ENCODE assay signal across 17 cellular contexts in the genomic region with DNA sequence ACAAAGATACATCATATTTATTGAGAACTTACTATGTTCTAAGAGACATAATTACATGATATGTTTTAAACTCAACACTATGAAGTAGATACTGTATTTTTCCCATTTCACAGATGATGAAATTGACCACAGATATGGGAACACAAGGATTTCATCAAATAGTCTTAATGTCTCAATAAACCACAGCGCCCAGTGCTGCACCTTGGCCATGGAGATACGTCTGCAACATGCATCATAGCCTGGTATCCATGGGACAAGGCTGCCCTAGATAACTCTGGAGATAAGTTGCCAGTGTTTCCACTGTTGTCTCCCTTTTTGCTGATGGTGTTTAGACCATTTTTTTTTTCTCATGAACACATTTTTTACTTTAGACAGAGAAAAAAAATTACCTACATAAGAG.
DNase-seq lines count a peak whose midpoint lies in the region; ATAC-seq, FAIRE-seq and TF ChIP-seq lines count a peak whose summit lies in the region.
"Had no signal": no experiment of that assay in that cellular context is flagged by ENCODE, and none has a peak within 500 bp of the region (broad histone marks: within the 10 kb centered on the region; RNA-seq: fewer than 3 reads in every experiment).

No MANE protein-coding gene starts in this region.

- H3K9me1 ChIP-seq in keratinocyte (ENCODE audit: control insufficient read depth, extremely low read depth, insufficient read depth, low read length): no peaks in the 10 kb centered on the region

- no peak for ATAC-seq in HG03571 (IDR thresholded peaks at IDR 0.05; ENCODE audit: unreplicated experiment)
- no peak for ATAC-seq in HG02938 (IDR thresholded peaks at IDR 0.05; ENCODE audit: unreplicated experiment)

- no peaks in the 10 kb centered on the region for H4K20me1 ChIP-seq in keratinocyte (ENCODE audit: control insufficient read depth, extremely low read depth, insufficient read depth, low read length)

- no peaks in the 10 kb centered on the region for H3K36me3 ChIP-seq in keratinocyte (ENCODE audit: control insufficient read depth in 2 of 2, extremely low read depth in 1 of 2, insufficient read depth in 2 of 2, low read length in 2 of 2)
- H3K36me3 ChIP-seq: BE2C had no signal

- no peak overlapping the region for H3K4me3 ChIP-seq in keratinocyte (ENCODE audit: control insufficient read depth in 2 of 3, extremely low read depth in 1 of 3, insufficient read depth in 2 of 3, low read depth in 1 of 3, low read length in 3 of 3)

- H3K9me3 ChIP-seq in keratinocyte (ENCODE audit: control insufficient read depth, low read depth, low read length): no peaks in the 10 kb centered on the region
- H3K9me3 ChIP-seq: BE2C, Caco-2 had no signal

- no peak overlapping the region for H3K27ac ChIP-seq in keratinocyte (ENCODE audit: control insufficient read depth, insufficient read depth, low read length)

- peaks cover 15% of the 10 kb centered on the region for H3K4me1 ChIP-seq in keratinocyte (ENCODE audit: control insufficient read depth, extremely low read depth, insufficient read depth, low read length)
- H3K4me1 ChIP-seq: Caco-2 had no signal

- no peak overlapping the region for H3K4me2 ChIP-seq in keratinocyte (ENCODE audit: control insufficient read depth, extremely low read depth, insufficient read depth, low read depth, low read length)

- DNase-seq in D721Med (ENCODE audit: insufficient read length, low spot score): no peak
- DNase-seq in SKM-1 treated with dmso at 0.1 percent for 144 hours (lab: John Stamatoyannopoulos, UW; ENCODE audit: unreplicated experiment): peak; percentile 25
- no peak for DNase-seq in keratinocyte (ENCODE audit: low read depth, low spot score)
- DNase-seq in urothelium cell line (ENCODE audit: low spot score): no peak
- no peak for DNase-seq in NAMALWA (ENCODE audit: low spot score)
- DNase-seq: BE2C; C1 segment of cervical spinal cord; Caco-2; CD4-positive, CD25-positive, alpha-beta regulatory T cell; CD8-positive, alpha-beta memory T cell; DMS153; DMS79; GF-D8; GOT3; H9 had no signal

- no peak overlapping the region for H3K9ac ChIP-seq in keratinocyte (ENCODE audit: control insufficient read depth, extremely low read depth, insufficient read depth, low read length)

- TF ChIP-seq CTCF in D721Med (IDR thresholded peaks at IDR 0.05; ENCODE audit: insufficient read depth, missing control alignments): no peak
- TF ChIP-seq CTCF in keratinocyte (optimal IDR thresholded peaks at IDR 0.05 in 1 of 3, IDR thresholded peaks at IDR 0.05 in 1 of 3, conservative IDR thresholded peaks at IDR 0.05 in 1 of 3; ENCODE audit: extremely low read depth in 1 of 3, insufficient read depth in 2 of 3, low read length in 3 of 3): no peak

- no peaks in the 10 kb centered on the region for H3K79me2 ChIP-seq in keratinocyte (ENCODE audit: control insufficient read depth, insufficient read depth, low read length)

- H2AFZ ChIP-seq in keratinocyte (ENCODE audit: control insufficient read depth, low read length): no peak overlapping the region

- H3K27me3 ChIP-seq in keratinocyte (ENCODE audit: control insufficient read depth, extremely low read depth, insufficient read depth, low read length): no peaks in the 10 kb centered on the region
- H3K27me3 ChIP-seq: BE2C had no signal

- dilution Hi-C loops in keratinocyte (cut with MboI; ENCODE audit: extremely low pct_ligation_motif_present, low sequenced_read_pairs): no loop called here

- FAIRE-seq in D721Med (lab: Jason Lieb, UNC): peak; percentile 35
- peak; percentile 32 for FAIRE-seq in keratinocyte (lab: Jason Lieb, UNC)
- peak; percentile 35 for FAIRE-seq in urothelium cell line (lab: Jason Lieb, UNC)
